Comparison of ENCODE assay signal across 12 cellular contexts in genomic region chr14:98958048-98959031, GRCh38.
"Had no signal": no experiment of that assay in that cellular context is flagged by ENCODE, and none has a peak within 500 bp of the region (broad histone marks: within the 10 kb centered on the region; RNA-seq: fewer than 3 reads in every experiment).

No MANE protein-coding gene starts in this region.

- H3K9me3 ChIP-seq: lower lobe of right lung, pancreas, spleen, testis had no signal

- H3K4me1 ChIP-seq: neural progenitor cell, pancreas, spleen, testis had no signal

- H3K27ac ChIP-seq: lower lobe of right lung, neural progenitor cell, pancreas, spleen, testis had no signal

- DNase-seq: activated CD4-positive, alpha-beta memory T cell treated with anti-CD3 and anti-CD28 coated beads, Interleukin-2, amount 10 ng/mL, durations not matched to agents 7 days and 5 days; activated CD4-positive, alpha-beta T cell treated with anti-CD3 and anti-CD28 coated beads for 1 hour; caudate nucleus; effector memory CD4-positive, alpha-beta T cell; lower lobe of right lung; midbrain; pancreas; spleen; stimulated activated naive CD4-positive, alpha-beta T cell treated with Interleukin-2 at 50 U/mL for 16 hours; testis had no signal

- H3K4me3 ChIP-seq: coronary artery, lower lobe of right lung, neural progenitor cell, pancreas, spleen, testis had no signal

- H3K36me3 ChIP-seq: lower lobe of right lung, neural progenitor cell, pancreas, spleen had no signal

- H3K27me3 ChIP-seq: neural progenitor cell, pancreas, spleen, testis had no signal
